In the genomic region with DNA sequence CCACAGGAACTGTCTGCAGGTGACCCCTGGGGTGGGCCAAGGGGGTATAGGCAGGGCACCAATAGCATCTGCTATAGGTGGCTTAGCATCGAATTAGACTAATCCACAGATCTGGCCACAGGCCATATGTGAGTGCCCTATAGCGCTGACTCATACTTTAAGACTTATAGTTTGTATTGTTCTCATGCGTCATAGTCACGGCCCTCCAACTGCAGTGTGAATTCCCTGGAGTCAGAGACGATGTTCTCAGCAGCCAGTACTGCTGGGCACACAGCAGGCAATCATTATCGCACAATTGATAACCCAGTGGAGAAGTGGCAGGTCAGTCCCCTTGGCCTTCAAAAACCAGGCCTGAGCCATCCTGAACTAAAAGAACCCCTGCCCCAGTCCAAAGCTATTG, we compare ENCODE assay signal across 1 cellular context.
TF ChIP-seq lines count a peak whose summit lies in the region.

No MANE protein-coding gene starts in this region.

TF ChIP-seq in IMR-90, 13 proteins besides CTCF, POLR2A, EP300 and RAD21:
- TF ChIP-seq NFE2L2 (IDR thresholded peaks at IDR 0.05; ENCODE audit: low read depth, low read length) (peak; percentile 21; the same call in 1 of the 2 replicates), MAFK (IDR thresholded peaks at IDR 0.05; ENCODE audit: low read depth, low read length) (no peak), SMC3 (IDR thresholded peaks at IDR 0.05; ENCODE audit: low read depth, low read length) (no peak), FOS (IDR thresholded peaks at IDR 0.05; ENCODE audit: low read depth, low read length) (no peak)
